2 cellular contexts compared by ENCODE assay signal in the genomic region with DNA sequence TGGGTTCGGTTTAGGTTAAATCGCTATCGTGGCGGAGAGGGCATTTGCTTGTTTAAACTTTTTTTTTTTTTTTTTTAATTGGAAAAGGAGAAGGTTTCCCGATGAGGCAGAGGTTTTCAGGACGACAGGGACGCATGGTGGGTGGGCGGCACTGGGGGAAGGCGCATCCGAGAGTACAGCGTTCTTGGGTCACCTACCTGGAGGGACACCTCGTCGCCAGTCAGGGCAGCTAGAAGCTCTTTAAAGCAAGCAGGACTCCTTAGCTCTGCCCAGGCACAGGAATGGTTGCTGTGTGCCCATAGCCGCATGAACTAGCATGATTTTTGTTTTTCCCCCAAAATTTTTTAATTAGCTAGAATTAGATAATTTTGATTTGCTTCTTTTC.
TF ChIP-seq lines count a peak whose summit lies in the region.

No MANE protein-coding gene starts in this region.

TF ChIP-seq in SK-N-SH, 30 proteins besides CTCF, POLR2A, EP300 and RAD21 (continued from another document):
- TF ChIP-seq, protein P1, sequence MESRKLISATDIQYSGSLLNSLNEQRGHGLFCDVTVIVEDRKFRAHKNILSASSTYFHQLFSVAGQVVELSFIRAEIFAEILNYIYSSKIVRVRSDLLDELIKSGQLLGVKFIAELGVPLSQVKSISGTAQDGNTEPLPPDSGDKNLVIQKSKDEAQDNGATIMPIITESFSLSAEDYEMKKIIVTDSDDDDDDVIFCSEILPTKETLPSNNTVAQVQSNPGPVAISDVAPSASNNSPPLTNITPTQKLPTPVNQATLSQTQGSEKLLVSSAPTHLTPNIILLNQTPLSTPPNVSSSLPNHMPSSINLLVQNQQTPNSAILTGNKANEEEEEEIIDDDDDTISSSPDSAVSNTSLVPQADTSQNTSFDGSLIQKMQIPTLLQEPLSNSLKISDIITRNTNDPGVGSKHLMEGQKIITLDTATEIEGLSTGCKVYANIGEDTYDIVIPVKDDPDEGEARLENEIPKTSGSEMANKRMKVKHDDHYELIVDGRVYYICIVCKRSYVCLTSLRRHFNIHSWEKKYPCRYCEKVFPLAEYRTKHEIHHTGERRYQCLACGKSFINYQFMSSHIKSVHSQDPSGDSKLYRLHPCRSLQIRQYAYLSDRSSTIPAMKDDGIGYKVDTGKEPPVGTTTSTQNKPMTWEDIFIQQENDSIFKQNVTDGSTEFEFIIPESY (IDR thresholded peaks at IDR 0.05; ENCODE audit: borderline replicate concordance, low read depth) = no peak
- TF ChIP-seq, protein P2, sequence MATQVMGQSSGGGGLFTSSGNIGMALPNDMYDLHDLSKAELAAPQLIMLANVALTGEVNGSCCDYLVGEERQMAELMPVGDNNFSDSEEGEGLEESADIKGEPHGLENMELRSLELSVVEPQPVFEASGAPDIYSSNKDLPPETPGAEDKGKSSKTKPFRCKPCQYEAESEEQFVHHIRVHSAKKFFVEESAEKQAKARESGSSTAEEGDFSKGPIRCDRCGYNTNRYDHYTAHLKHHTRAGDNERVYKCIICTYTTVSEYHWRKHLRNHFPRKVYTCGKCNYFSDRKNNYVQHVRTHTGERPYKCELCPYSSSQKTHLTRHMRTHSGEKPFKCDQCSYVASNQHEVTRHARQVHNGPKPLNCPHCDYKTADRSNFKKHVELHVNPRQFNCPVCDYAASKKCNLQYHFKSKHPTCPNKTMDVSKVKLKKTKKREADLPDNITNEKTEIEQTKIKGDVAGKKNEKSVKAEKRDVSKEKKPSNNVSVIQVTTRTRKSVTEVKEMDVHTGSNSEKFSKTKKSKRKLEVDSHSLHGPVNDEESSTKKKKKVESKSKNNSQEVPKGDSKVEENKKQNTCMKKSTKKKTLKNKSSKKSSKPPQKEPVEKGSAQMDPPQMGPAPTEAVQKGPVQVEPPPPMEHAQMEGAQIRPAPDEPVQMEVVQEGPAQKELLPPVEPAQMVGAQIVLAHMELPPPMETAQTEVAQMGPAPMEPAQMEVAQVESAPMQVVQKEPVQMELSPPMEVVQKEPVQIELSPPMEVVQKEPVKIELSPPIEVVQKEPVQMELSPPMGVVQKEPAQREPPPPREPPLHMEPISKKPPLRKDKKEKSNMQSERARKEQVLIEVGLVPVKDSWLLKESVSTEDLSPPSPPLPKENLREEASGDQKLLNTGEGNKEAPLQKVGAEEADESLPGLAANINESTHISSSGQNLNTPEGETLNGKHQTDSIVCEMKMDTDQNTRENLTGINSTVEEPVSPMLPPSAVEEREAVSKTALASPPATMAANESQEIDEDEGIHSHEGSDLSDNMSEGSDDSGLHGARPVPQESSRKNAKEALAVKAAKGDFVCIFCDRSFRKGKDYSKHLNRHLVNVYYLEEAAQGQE (IDR thresholded peaks at IDR 0.05; ENCODE audit: low read depth, low read length) = no peak

TF ChIP-seq in SK-N-SH treated with all-trans-retinoic acid at 6 μM for 48 hours, 23 proteins besides CTCF, POLR2A, EP300 and RAD21 (continued from another document):
- TF ChIP-seq, protein P3, sequence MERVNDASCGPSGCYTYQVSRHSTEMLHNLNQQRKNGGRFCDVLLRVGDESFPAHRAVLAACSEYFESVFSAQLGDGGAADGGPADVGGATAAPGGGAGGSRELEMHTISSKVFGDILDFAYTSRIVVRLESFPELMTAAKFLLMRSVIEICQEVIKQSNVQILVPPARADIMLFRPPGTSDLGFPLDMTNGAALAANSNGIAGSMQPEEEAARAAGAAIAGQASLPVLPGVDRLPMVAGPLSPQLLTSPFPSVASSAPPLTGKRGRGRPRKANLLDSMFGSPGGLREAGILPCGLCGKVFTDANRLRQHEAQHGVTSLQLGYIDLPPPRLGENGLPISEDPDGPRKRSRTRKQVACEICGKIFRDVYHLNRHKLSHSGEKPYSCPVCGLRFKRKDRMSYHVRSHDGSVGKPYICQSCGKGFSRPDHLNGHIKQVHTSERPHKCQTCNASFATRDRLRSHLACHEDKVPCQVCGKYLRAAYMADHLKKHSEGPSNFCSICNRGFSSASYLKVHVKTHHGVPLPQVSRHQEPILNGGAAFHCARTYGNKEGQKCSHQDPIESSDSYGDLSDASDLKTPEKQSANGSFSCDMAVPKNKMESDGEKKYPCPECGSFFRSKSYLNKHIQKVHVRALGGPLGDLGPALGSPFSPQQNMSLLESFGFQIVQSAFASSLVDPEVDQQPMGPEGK (CRISPR knock-in tag; IDR thresholded peaks at IDR 0.05; ENCODE audit: borderline replicate concordance) = no peak
- no peak for TF ChIP-seq GLIS3 (CRISPR knock-in tag; IDR thresholded peaks at IDR 0.05)
- TF ChIP-seq SNAI2 (CRISPR knock-in tag; IDR thresholded peaks at IDR 0.05) = no peak
- TF ChIP-seq ZNF565 (CRISPR knock-in tag; conservative IDR thresholded peaks at IDR 0.05; ENCODE audit: low read depth) = no peak
- no peak for TF ChIP-seq ESRRG (CRISPR knock-in tag; IDR thresholded peaks at IDR 0.05)
- no peak for TF ChIP-seq ARNTL (CRISPR knock-in tag; IDR thresholded peaks at IDR 0.05; ENCODE audit: borderline replicate concordance, low read depth)
- TF ChIP-seq ZNF8 (CRISPR knock-in tag; IDR thresholded peaks at IDR 0.05) = no peak
- TF ChIP-seq ZNF70 (CRISPR knock-in tag; IDR thresholded peaks at IDR 0.05) = no peak
- no peak for TF ChIP-seq TOX (CRISPR knock-in tag; IDR thresholded peaks at IDR 0.05; ENCODE audit: borderline replicate concordance)
- TF ChIP-seq ZC3H10 (CRISPR knock-in tag; IDR thresholded peaks at IDR 0.05) = no peak
- TF ChIP-seq, protein P4, sequence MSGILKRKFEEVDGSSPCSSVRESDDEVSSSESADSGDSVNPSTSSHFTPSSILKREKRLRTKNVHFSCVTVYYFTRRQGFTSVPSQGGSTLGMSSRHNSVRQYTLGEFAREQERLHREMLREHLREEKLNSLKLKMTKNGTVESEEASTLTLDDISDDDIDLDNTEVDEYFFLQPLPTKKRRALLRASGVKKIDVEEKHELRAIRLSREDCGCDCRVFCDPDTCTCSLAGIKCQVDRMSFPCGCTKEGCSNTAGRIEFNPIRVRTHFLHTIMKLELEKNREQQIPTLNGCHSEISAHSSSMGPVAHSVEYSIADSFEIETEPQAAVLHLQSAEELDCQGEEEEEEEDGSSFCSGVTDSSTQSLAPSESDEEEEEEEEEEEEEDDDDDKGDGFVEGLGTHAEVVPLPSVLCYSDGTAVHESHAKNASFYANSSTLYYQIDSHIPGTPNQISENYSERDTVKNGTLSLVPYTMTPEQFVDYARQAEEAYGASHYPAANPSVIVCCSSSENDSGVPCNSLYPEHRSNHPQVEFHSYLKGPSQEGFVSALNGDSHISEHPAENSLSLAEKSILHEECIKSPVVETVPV (CRISPR knock-in tag; IDR thresholded peaks at IDR 0.05) = no peak
- no peak for TF ChIP-seq OSR1 (CRISPR knock-in tag; IDR thresholded peaks at IDR 0.05)
- no peak for TF ChIP-seq ZFP3 (CRISPR knock-in tag; IDR thresholded peaks at IDR 0.05)
- TF ChIP-seq ISL1 (CRISPR knock-in tag; IDR thresholded peaks at IDR 0.05) = no peak
- TF ChIP-seq CSDC2 (CRISPR knock-in tag; IDR thresholded peaks at IDR 0.05) = no peak
- TF ChIP-seq, protein P5, sequence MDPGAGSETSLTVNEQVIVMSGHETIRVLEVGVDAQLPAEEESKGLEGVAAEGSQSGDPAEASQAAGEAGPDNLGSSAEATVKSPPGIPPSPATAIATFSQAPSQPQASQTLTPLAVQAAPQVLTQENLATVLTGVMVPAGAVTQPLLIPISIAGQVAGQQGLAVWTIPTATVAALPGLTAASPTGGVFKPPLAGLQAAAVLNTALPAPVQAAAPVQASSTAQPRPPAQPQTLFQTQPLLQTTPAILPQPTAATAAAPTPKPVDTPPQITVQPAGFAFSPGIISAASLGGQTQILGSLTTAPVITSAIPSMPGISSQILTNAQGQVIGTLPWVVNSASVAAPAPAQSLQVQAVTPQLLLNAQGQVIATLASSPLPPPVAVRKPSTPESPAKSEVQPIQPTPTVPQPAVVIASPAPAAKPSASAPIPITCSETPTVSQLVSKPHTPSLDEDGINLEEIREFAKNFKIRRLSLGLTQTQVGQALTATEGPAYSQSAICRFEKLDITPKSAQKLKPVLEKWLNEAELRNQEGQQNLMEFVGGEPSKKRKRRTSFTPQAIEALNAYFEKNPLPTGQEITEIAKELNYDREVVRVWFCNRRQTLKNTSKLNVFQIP (CRISPR knock-in tag; IDR thresholded peaks at IDR 0.05; ENCODE audit: borderline replicate concordance, low read depth) = no peak
- no peak for TF ChIP-seq RARB (CRISPR knock-in tag; IDR thresholded peaks at IDR 0.05)
